In the genomic region with DNA sequence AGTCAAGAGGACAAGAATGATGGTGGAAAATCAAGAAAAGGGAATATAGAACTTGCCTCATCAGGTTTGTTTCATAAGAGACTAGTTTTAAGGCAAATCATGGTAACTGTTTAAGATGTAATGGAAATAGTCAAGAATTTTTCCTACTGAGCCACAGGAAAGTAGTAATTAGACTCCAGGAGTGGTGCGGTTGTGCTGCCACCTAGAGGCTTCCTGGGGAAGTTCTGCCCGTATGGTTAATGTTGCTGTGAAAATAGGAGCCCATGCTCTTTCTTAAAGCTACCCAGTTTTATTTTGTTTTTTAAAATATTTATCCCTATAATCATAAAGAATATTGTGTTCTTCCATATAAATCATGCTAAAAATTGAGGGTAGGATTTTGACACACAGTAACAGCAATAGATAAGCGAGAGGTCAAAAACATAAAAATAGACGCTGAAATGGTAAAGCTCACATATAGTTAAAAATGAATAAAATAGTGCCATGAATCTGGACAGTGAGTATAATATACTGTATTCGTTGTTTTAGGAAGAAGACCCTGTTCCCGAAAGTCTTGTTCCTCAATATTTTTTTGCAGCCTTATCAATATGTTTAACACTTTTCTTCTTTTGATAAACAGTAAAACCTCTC, we compare ENCODE assay signal across 8 cellular contexts.
DNase-seq lines count a peak whose midpoint lies in the region; ATAC-seq, FAIRE-seq and TF ChIP-seq lines count a peak whose summit lies in the region.

No MANE protein-coding gene starts in this region.

- FAIRE-seq in TTC549 (lab: Jason Lieb, UNC): peak; percentile 77

- H3K4me3 ChIP-seq in dorsolateral prefrontal cortex: no peak overlapping the region

- H3K27me3 ChIP-seq in dorsolateral prefrontal cortex: no peaks in the 10 kb centered on the region

- intact Hi-C loops in dorsolateral prefrontal cortex (cut with DNase I): loop anchor here (1.0 to 10.0 kb wide), 5 partner anchors 319 to 747 kb away; no protein-coding TSS in a partner anchor

- DNase-seq in DMS 273 (lab: John Stamatoyannopoulos, UW; ENCODE audit: unreplicated experiment) (peak; percentile 65), NCI-H1105 (lab: John Stamatoyannopoulos, UW) (peak; percentile 0), dorsolateral prefrontal cortex (peak; percentile 54 to 85 (median 65)), lung microvascular endothelial cell (ENCODE audit: low read depth in 2 of 2) (peak; percentile 58 to 77), substantia nigra (lab: John Stamatoyannopoulos, UW) (peak in 35 of 49 donors; percentile 6 to 63 (median 34))

- ATAC-seq in GM21447 (IDR thresholded peaks at IDR 0.05; ENCODE audit: unreplicated experiment) (peak; percentile 65), HG03108 (IDR thresholded peaks at IDR 0.05; ENCODE audit: unreplicated experiment) (no peak)

- peak; percentile 87 to 99 (median 95) for TF ChIP-seq CTCF in dorsolateral prefrontal cortex (IDR thresholded peaks at IDR 0.05 in 54 of 56, conservative IDR thresholded peaks at IDR 0.05 in 2 of 56; ENCODE audit: low read depth in 1 of 56, partially characterized antibody in 56 of 56)

- peak overlapping the region in 15 of 59 donors; percentile 5 to 62 (median 26) for H3K27ac ChIP-seq in dorsolateral prefrontal cortex
- no peak overlapping the region for H3K27ac ChIP-seq in substantia nigra (ENCODE audit: low read depth, low read length, poor library complexity, severe bottlenecking)

Comparison
In these comparisons a context has a peak if more than half of its experiments do, and no peak if none do; other contexts are left out.
1. DNase-seq: peak in every context shown above with its lines; median percentile 68 in lung microvascular endothelial cell; 65 in DMS 273; 65 in dorsolateral prefrontal cortex; 34 in substantia nigra; 0 in NCI-H1105.